In genomic region chr12:6097384-6097783, GRCh38 we compare ENCODE assay signal across 19 cellular contexts. TPM values are rescaled to one million over a fixed set of nuclear protein-coding genes. Genes with fewer than 3 reads are reported as not detected.
DNase-seq lines count a peak whose midpoint lies in the region; ATAC-seq and TF ChIP-seq lines count a peak whose summit lies in the region.
"Had no signal": no experiment of that assay in that cellular context is flagged by ENCODE, and none has a peak within 500 bp of the region (broad histone marks: within the 10 kb centered on the region; RNA-seq: fewer than 3 reads in every experiment).

No MANE protein-coding gene starts in this region.

- dilution Hi-C loops in mammary epithelial cell (cut with HindIII; ENCODE audit: low sequenced_read_pairs): no loop called here

- CTCF ChIA-PET in mammary epithelial cell (lab: Charles Lee; ENCODE audit: low non-redundant PET): no interaction called here

- H3K9me3 ChIP-seq in MG63 (0 out of 2 replicates have a peak, but pooled peaks cover 3% of the 10 kb centered on the region), mammary epithelial cell (replicated peaks; ENCODE audit: insufficient read depth, low read length) (no peaks in the 10 kb centered on the region), prostate gland (no peaks in the 10 kb centered on the region)
- H3K9me3 ChIP-seq: Peyer's patch had no signal

- ATAC-seq in HG03025 (IDR thresholded peaks at IDR 0.05; ENCODE audit: low FRiP score, unreplicated experiment): no peak
- ATAC-seq: naive thymus-derived CD8-positive, alpha-beta T cell had no signal

- 3% methylated on average over 3 of the region's 4 CpGs for WGBS in mammary epithelial cell (ENCODE audit: low coverage, missing lambda C conversion rate)
- WGBS in prostate gland: 85% methylated on average over 4 of the region's 4 CpGs

- no peak for TF ChIP-seq POLR2A in prostate gland (IDR thresholded peaks at IDR 0.05)

- H3K36me3 ChIP-seq in MG63 (no peaks in the 10 kb centered on the region), mammary epithelial cell (ENCODE audit: insufficient read depth, low read length) (no peaks in the 10 kb centered on the region), prostate gland (no peaks in the 10 kb centered on the region)
- H3K36me3 ChIP-seq: Peyer's patch had no signal

- intact Hi-C loops in mammary epithelial cell (cut with micrococcal nuclease) (no loop called here), prostate gland (cut with DNase I) (no loop called here)

- no peak overlapping the region for H3K4me3 ChIP-seq in MG63
- no peak overlapping the region for H3K4me3 ChIP-seq in mammary epithelial cell (replicated peaks in 1 of 3; ENCODE audit: insufficient read depth in 1 of 3, low read depth in 2 of 3, low read length in 3 of 3)
- H3K4me3 ChIP-seq in prostate gland: no peak overlapping the region
- H3K4me3 ChIP-seq: lung, Peyer's patch had no signal

- in situ Hi-C loops in mammary epithelial cell (cut with MboI; ENCODE audit: low sequenced_read_pairs in 2 of 2): no loop called here

- H3K27me3 ChIP-seq in MG63: no peaks in the 10 kb centered on the region
- H3K27me3 ChIP-seq in mammary epithelial cell (ENCODE audit: insufficient read depth, low read length): no peaks in the 10 kb centered on the region
- H3K27me3 ChIP-seq in prostate gland (replicated peaks; ENCODE audit: insufficient read depth): no peaks in the 10 kb centered on the region
- H3K27me3 ChIP-seq: Peyer's patch had no signal

- no peaks in the 10 kb centered on the region for H4K20me1 ChIP-seq in mammary epithelial cell (ENCODE audit: insufficient read depth, low read length)

- TF ChIP-seq CTCF in mammary epithelial cell (conservative IDR thresholded peaks at IDR 0.05 in 1 of 2, IDR thresholded peaks at IDR 0.05 in 1 of 2; ENCODE audit: extremely low read depth in 1 of 2, insufficient read depth in 1 of 2, low read depth in 1 of 2, low read length in 2 of 2) (no peak), prostate gland (IDR thresholded peaks at IDR 0.05) (no peak)

- H3K4me1 ChIP-seq in mammary epithelial cell (ENCODE audit: insufficient read depth, low read length): peaks cover 35% of the 10 kb centered on the region
- H3K4me1 ChIP-seq in prostate gland (replicated peaks): no peaks in the 10 kb centered on the region

- no TSS peak for BruUV-seq in mammary epithelial cell (replicated peaks; lab: Mats Ljungman, UMichigan)

- no peak overlapping the region for H3K9ac ChIP-seq in mammary epithelial cell (ENCODE audit: insufficient read depth, low read length)

- DNase-seq in Daoy (ENCODE audit: low read depth) (peak; percentile 52), MG63 (peak; percentile 68), mammary epithelial cell (peak; percentile 95), kidney tubule cell (ENCODE audit: low spot score) (peak; percentile 92), prostate gland (ENCODE audit: low spot score) (no peak), activated T-cell treated with anti-CD3 and anti-CD28 coated beads for 4 hours (no peak), COLO829 (ENCODE audit: low spot score) (no peak)
- DNase-seq: activated CD4-positive, CD25-positive, alpha-beta regulatory T cell; activated effector memory CD4-positive, alpha-beta T cell treated with anti-CD3 and anti-CD28 coated beads, Interleukin-2, amount 50 U/mL, for 16 hours; AML-193; cortex of kidney; naive thymus-derived CD8-positive, alpha-beta T cell; NCI-H2081; NCI-H69; stimulated activated CD4-positive, alpha-beta T cell treated with anti-CD3 and anti-CD28 coated beads, Interleukin-15, amount 100 ng/mL, for 24 hours had no signal

- H3K27ac ChIP-seq in mammary epithelial cell (ENCODE audit: insufficient read depth, low read depth, low read length): peak overlapping the region; percentile 37
- no peak overlapping the region for H3K27ac ChIP-seq in prostate gland
- H3K27ac ChIP-seq: Peyer's patch had no signal

- H3K79me2 ChIP-seq in mammary epithelial cell (ENCODE audit: insufficient read depth, low read length): no peaks in the 10 kb centered on the region

- H2AFZ ChIP-seq in mammary epithelial cell (ENCODE audit: low read depth, low read length): no peak overlapping the region

- peak overlapping the region; percentile 10 for H3K4me2 ChIP-seq in mammary epithelial cell (ENCODE audit: insufficient read depth, low read depth, low read length)

RNA-seq across cellular contexts. Expression of gene VWF, which starts 27.1 kb away (rescaled TPM):
- total RNA-seq in Daoy (2014; rRNA removed; shearing (Covaris generic)): 0.06 TPM in 1 of 2 replicates, not detected in the other
- total RNA-seq in MG63 (2014; rRNA removed; shearing (Covaris generic); ENCODE audit: low replicate concordance): 0.03 and 0.12 TPM in 2 replicates
- total RNA-seq in mammary epithelial cell (under 1 TPM; under 0.01 to 0.49 TPM), prostate gland (100 to 1,000 TPM in 1 of 2 donors, 10 to 100 TPM in 1; 55.0 to 193 TPM)
- 0.07 TPM for polyA plus RNA-seq in mammary epithelial cell
- 1.1 TPM for polyA minus RNA-seq in mammary epithelial cell
- total RNA-seq: T-helper 1 cell treated with Interleukin-12 subunit alpha and Interleukin-12 subunit beta and Interleukin-4 antibody, amounts not matched to agents 30 ng/mL and 1 ng/mL, for 36 hours had no signal
- polyA plus RNA-seq: naive thymus-derived CD8-positive, alpha-beta T cell had no signal

Comparison
In these comparisons a context has a peak if more than half of its experiments do, and no peak if none do; other contexts are left out.
1. DNase-seq: peak in Daoy (single experiment), MG63 (single experiment), mammary epithelial cell (single experiment) and kidney tubule cell (single experiment); none in prostate gland (single experiment), activated T-cell treated with anti-CD3 and anti-CD28 coated beads for 4 hours (single experiment) and COLO829 (single experiment).
2. RNA of gene VWF, which starts 27.1 kb away (total RNA-seq): 55.0 to 193 TPM in prostate gland; under 0.01 to 0.49 TPM in mammary epithelial cell, 0.03 to 0.12 TPM in MG63 and 0.06 TPM in Daoy; every median in the first group is over 10 times any median in the second.